ENCODE assay signal across 18 cellular contexts in genomic region chr13:48138270-48138669, GRCh38. TPM values are rescaled to one million over a fixed set of nuclear protein-coding genes. Genes with fewer than 3 reads are reported as not detected.
DNase-seq lines count a peak whose midpoint lies in the region; TF ChIP-seq lines count a peak whose summit lies in the region.
"Had no signal": no experiment of that assay in that cellular context is flagged by ENCODE, and none has a peak within 500 bp of the region (broad histone marks: within the 10 kb centered on the region; RNA-seq: fewer than 3 reads in every experiment).

No MANE protein-coding gene starts in this region.

- 89 to 95% methylated on average over 4 of the region's 4 CpGs for WGBS in sigmoid colon, 2 donors

- H3K36me3 Mint-ChIP-seq in stimulated activated naive CD8-positive, alpha-beta T cell treated with anti-CD3 and anti-CD28 coated beads, Interleukin-15, Interleukin-2, amounts not matched to agents 100 ng/mL and 50 ng/mL, for 24 hours (ENCODE audit: low read depth) = no peaks in the 10 kb centered on the region
- peaks cover 2% of the 10 kb centered on the region for H3K36me3 Mint-ChIP-seq in activated T-helper 1 cell treated with anti-CD3 and anti-CD28 coated beads, Interleukin-12 subunit alpha, Interleukin-12 subunit beta, Interleukin-2, Interleukin-4 antibody, amounts not matched to agents 30 ng/mL and 10 ng/mL and 1 ng/mL, durations not matched to agents 14 hours and 24 hours and 36 hours (ENCODE audit: low read depth)

- H3K27me3 ChIP-seq in sigmoid colon = no peaks in the 10 kb centered on the region
- H3K27me3 ChIP-seq: BLaER1 treated with 17β-estradiol and CSF1 and Interleukin-3, amounts not matched to agents 10 nM and 100 nM had no signal

- H3K9me3 ChIP-seq in sigmoid colon = no peaks in the 10 kb centered on the region
- H3K9me3 ChIP-seq: A549 had no signal

- H3K4me1 ChIP-seq in sigmoid colon = no peaks in the 10 kb centered on the region
- H3K4me1 ChIP-seq: A549 had no signal

- peak overlapping the region; percentile 69 for H3K27ac Mint-ChIP-seq in stimulated activated naive CD8-positive, alpha-beta T cell treated with anti-CD3 and anti-CD28 coated beads, Interleukin-15, Interleukin-2, amounts not matched to agents 100 ng/mL and 50 ng/mL, for 24 hours
- no peak overlapping the region for H3K27ac Mint-ChIP-seq in activated T-helper 1 cell treated with anti-CD3 and anti-CD28 coated beads, Interleukin-12 subunit alpha, Interleukin-12 subunit beta, Interleukin-2, Interleukin-4 antibody, amounts not matched to agents 30 ng/mL and 10 ng/mL and 1 ng/mL, durations not matched to agents 14 hours and 24 hours and 36 hours

- no peaks in the 10 kb centered on the region for H3K9me3 Mint-ChIP-seq in stimulated activated naive CD8-positive, alpha-beta T cell treated with anti-CD3 and anti-CD28 coated beads, Interleukin-15, Interleukin-2, amounts not matched to agents 100 ng/mL and 50 ng/mL, for 24 hours
- H3K9me3 Mint-ChIP-seq in activated T-helper 1 cell treated with anti-CD3 and anti-CD28 coated beads, Interleukin-12 subunit alpha, Interleukin-12 subunit beta, Interleukin-2, Interleukin-4 antibody, amounts not matched to agents 30 ng/mL and 10 ng/mL and 1 ng/mL, durations not matched to agents 14 hours and 24 hours and 36 hours = peaks cover 3% of the 10 kb centered on the region

- no peaks in the 10 kb centered on the region for H3K27me3 Mint-ChIP-seq in stimulated activated naive CD8-positive, alpha-beta T cell treated with anti-CD3 and anti-CD28 coated beads, Interleukin-15, Interleukin-2, amounts not matched to agents 100 ng/mL and 50 ng/mL, for 24 hours
- peaks cover 5% of the 10 kb centered on the region for H3K27me3 Mint-ChIP-seq in activated T-helper 1 cell treated with anti-CD3 and anti-CD28 coated beads, Interleukin-12 subunit alpha, Interleukin-12 subunit beta, Interleukin-2, Interleukin-4 antibody, amounts not matched to agents 30 ng/mL and 10 ng/mL and 1 ng/mL, durations not matched to agents 14 hours and 24 hours and 36 hours (ENCODE audit: insufficient read depth)

- H3K27ac ChIP-seq in sigmoid colon = no peak overlapping the region
- H3K27ac ChIP-seq: A549; BLaER1 treated with 17β-estradiol and CSF1 and Interleukin-3, amounts not matched to agents 10 nM and 100 nM; KMS-11 had no signal

- intact Hi-C loops in activated T-helper 1 cell treated with anti-CD3 and anti-CD28 coated beads, Interleukin-12 subunit alpha, Interleukin-12 subunit beta, Interleukin-2, Interleukin-4 antibody, amounts not matched to agents 30 ng/mL and 10 ng/mL and 1 ng/mL, durations not matched to agents 14 hours and 24 hours and 36 hours (cut with micrococcal nuclease) = loop anchor here (1.0 kb wide), 1 partner anchor 18 kb away; no protein-coding TSS in a partner anchor
- intact Hi-C loops in sigmoid colon (cut with DNase I) = no loop called here

- TF ChIP-seq CTCF in sigmoid colon (IDR thresholded peaks at IDR 0.05) = no peak

- H3K4me3 Mint-ChIP-seq in stimulated activated naive CD8-positive, alpha-beta T cell treated with anti-CD3 and anti-CD28 coated beads, Interleukin-15, Interleukin-2, amounts not matched to agents 100 ng/mL and 50 ng/mL, for 24 hours = no peak overlapping the region
- H3K4me3 Mint-ChIP-seq in activated T-helper 1 cell treated with anti-CD3 and anti-CD28 coated beads, Interleukin-12 subunit alpha, Interleukin-12 subunit beta, Interleukin-2, Interleukin-4 antibody, amounts not matched to agents 30 ng/mL and 10 ng/mL and 1 ng/mL, durations not matched to agents 14 hours and 24 hours and 36 hours = no peak overlapping the region
- H3K4me3 Mint-ChIP-seq: CD8-positive, alpha-beta memory T cell had no signal

- peaks cover 33% of the 10 kb centered on the region for H3K4me1 Mint-ChIP-seq in stimulated activated naive CD8-positive, alpha-beta T cell treated with anti-CD3 and anti-CD28 coated beads, Interleukin-15, Interleukin-2, amounts not matched to agents 100 ng/mL and 50 ng/mL, for 24 hours (ENCODE audit: low read depth)
- no peaks in the 10 kb centered on the region for H3K4me1 Mint-ChIP-seq in activated T-helper 1 cell treated with anti-CD3 and anti-CD28 coated beads, Interleukin-12 subunit alpha, Interleukin-12 subunit beta, Interleukin-2, Interleukin-4 antibody, amounts not matched to agents 30 ng/mL and 10 ng/mL and 1 ng/mL, durations not matched to agents 14 hours and 24 hours and 36 hours (ENCODE audit: low read depth)

- H3K36me3 ChIP-seq in sigmoid colon = no peaks in the 10 kb centered on the region
- H3K36me3 ChIP-seq: BLaER1 treated with 17β-estradiol and CSF1 and Interleukin-3, amounts not matched to agents 10 nM and 100 nM had no signal

- H3K4me3 ChIP-seq in sigmoid colon = no peak overlapping the region
- H3K4me3 ChIP-seq: A549; BLaER1 treated with 17β-estradiol and CSF1 and Interleukin-3, amounts not matched to agents 10 nM and 100 nM had no signal

- peak; percentile 23 to 51 for DNase-seq in activated CD4-positive, alpha-beta T cell treated with anti-CD3 and anti-CD28 coated beads, Interleukin-2, amount 50 U/mL, for 48 hours
- DNase-seq in activated CD4-positive, alpha-beta T cell treated with anti-CD3 and anti-CD28 coated beads, Interleukin-2, amount 50 U/mL, for 1 hour = no peak
- peak; percentile 50 for DNase-seq in stimulated activated CD4-positive, alpha-beta T cell treated with anti-CD3 and anti-CD28 coated beads, Interleukin-15, amount 100 ng/mL, for 24 hours
- DNase-seq in stimulated activated CD4-positive, alpha-beta T cell treated with anti-CD3 and anti-CD28 coated beads, Interleukin-4, amount 100 ng/mL, for 4 hours = no peak
- DNase-seq in stimulated activated CD4-positive, alpha-beta T cell treated with anti-CD3 and anti-CD28 coated beads, Interleukin-1b, Interleukin-23, amount 100 ng/mL, for 48 hours = peak; percentile 63
- no peak for DNase-seq in activated T-helper 1 cell treated with anti-CD3 and anti-CD28 coated beads, Interleukin-12 subunit alpha, Interleukin-12 subunit beta, Interleukin-2, Interleukin-4 antibody, amounts not matched to agents 30 ng/mL and 10 ng/mL and 1 ng/mL, durations not matched to agents 14 hours and 24 hours and 36 hours (ENCODE audit: low spot score)
- no peak for DNase-seq in sigmoid colon
- DNase-seq: CD8-positive, alpha-beta memory T cell; DMS79; NCI-H1092; NCI-H146; NCI-H2081 treated with DMSO at 0.1 percent for 48 hours; NCI-H510A; NCI-H774 had no signal

- no peak for TF ChIP-seq EP300 in sigmoid colon (IDR thresholded peaks at IDR 0.05)

- TF ChIP-seq POLR2A in sigmoid colon (IDR thresholded peaks at IDR 0.05) = no peak

RNA-seq across cellular contexts. Expression of gene MED4, which starts 43.4 kb away (rescaled TPM):
- 64.2 and 65.6 TPM in 2 replicates for total RNA-seq in activated T-helper 1 cell treated with anti-CD3 and anti-CD28 coated beads, Interleukin-12 subunit alpha, Interleukin-12 subunit beta, Interleukin-2, Interleukin-4 antibody, amounts not matched to agents 30 ng/mL and 10 ng/mL and 1 ng/mL, durations not matched to agents 14 hours and 24 hours and 36 hours
- total RNA-seq in sigmoid colon = 10 to 100 TPM; 38.5 to 63.5 (median 43.5) TPM
- polyA plus RNA-seq in sigmoid colon = 10 to 100 TPM; 49.9 to 76.9 (median 61.5) TPM

Comparison
In these comparisons a context has a peak if more than half of its experiments do, and no peak if none do; other contexts are left out.
1. DNase-seq: peak in activated CD4-positive, alpha-beta T cell treated with anti-CD3 and anti-CD28 coated beads, Interleukin-2, amount 50 U/mL, for 48 hours (2 of 2), stimulated activated CD4-positive, alpha-beta T cell treated with anti-CD3 and anti-CD28 coated beads, Interleukin-15, amount 100 ng/mL, for 24 hours (single experiment) and stimulated activated CD4-positive, alpha-beta T cell treated with anti-CD3 and anti-CD28 coated beads, Interleukin-1b, Interleukin-23, amount 100 ng/mL, for 48 hours (single experiment); none in activated CD4-positive, alpha-beta T cell treated with anti-CD3 and anti-CD28 coated beads, Interleukin-2, amount 50 U/mL, for 1 hour (single experiment), stimulated activated CD4-positive, alpha-beta T cell treated with anti-CD3 and anti-CD28 coated beads, Interleukin-4, amount 100 ng/mL, for 4 hours (0 of 2), activated T-helper 1 cell treated with anti-CD3 and anti-CD28 coated beads, Interleukin-12 subunit alpha, Interleukin-12 subunit beta, Interleukin-2, Interleukin-4 antibody, amounts not matched to agents 30 ng/mL and 10 ng/mL and 1 ng/mL, durations not matched to agents 14 hours and 24 hours and 36 hours (single experiment) and sigmoid colon (single experiment).